Comparison of ENCODE assay signal across 19 cellular contexts in the genomic region with DNA sequence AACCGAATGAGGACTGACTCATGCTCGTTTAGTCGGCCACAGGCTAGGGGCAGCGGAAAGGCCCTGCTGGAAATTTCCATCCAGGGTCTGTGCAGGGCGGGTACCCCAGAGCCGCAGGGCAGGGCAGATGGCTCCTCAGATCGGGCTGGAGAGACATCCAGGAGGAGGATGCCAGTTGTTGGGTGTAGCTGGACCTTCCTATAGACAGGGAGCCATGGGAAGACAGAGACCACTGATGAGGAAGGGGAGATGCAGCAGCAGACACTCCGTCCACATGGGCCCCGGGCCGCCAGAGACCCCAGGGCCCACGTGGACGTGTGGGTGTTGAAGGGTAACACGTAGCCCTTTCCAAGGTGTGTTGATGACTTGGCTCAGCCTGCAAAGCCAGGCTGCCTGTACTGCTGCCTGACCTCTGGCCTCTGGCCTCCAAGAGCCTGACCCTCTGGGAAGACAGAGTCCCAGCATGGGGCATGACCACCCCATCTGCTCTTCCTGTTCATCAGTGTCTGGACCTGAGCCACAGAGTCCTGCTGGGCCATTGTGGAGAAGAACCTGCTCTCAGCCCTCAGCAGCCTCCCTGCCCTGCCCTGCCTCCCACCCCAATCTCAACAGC. TPM values are rescaled to one million over a fixed set of nuclear protein-coding genes. Genes with fewer than 3 reads are reported as not detected.
DNase-seq lines count a peak whose midpoint lies in the region; ATAC-seq and TF ChIP-seq lines count a peak whose summit lies in the region.
"Had no signal": no experiment of that assay in that cellular context is flagged by ENCODE, and none has a peak within 500 bp of the region (broad histone marks: within the 10 kb centered on the region; RNA-seq: fewer than 3 reads in every experiment).

No MANE protein-coding gene starts in this region.

- peaks cover 3% of the 10 kb centered on the region for H3K36me3 Mint-ChIP-seq in activated CD8-positive, alpha-beta T cell treated with anti-CD3 and anti-CD28 coated beads, Interleukin-2, amount 10 ng/mL, durations not matched to agents 7 days and 5 days (ENCODE audit: low read depth)
- H3K36me3 Mint-ChIP-seq in activated CD8-positive, alpha-beta T cell treated with anti-CD3 and anti-CD28 coated beads for 36 hours (ENCODE audit: low read depth): no peaks in the 10 kb centered on the region
- H3K36me3 Mint-ChIP-seq in immature natural killer cell: peaks cover 0 to 3% (median 3%) of the 10 kb centered on the region in 3 donors

- peaks cover 5 to 82% (median 32%) of the 10 kb centered on the region in 7 donors for H3K27me3 ChIP-seq in spleen (replicated peaks in 1 of 7)

- TF ChIP-seq POLR2A in spleen (IDR thresholded peaks at IDR 0.05): no peak

- CTCF ChIA-PET in activated CD8-positive, alpha-beta T cell treated with anti-CD3 and anti-CD28 coated beads, Interleukin-2, amount 10 ng/mL, durations not matched to agents 7 days and 5 days (lab: Charles Lee): no interaction called here
- CTCF ChIA-PET in activated CD8-positive, alpha-beta T cell treated with anti-CD3 and anti-CD28 coated beads for 36 hours (lab: Charles Lee): interaction anchor here (1.2 kb wide), 1 partner anchor 14 kb away, joined by 3 read pairs; no protein-coding TSS in a partner anchor

- peaks cover 33% of the 10 kb centered on the region for H3K4me1 Mint-ChIP-seq in activated CD8-positive, alpha-beta T cell treated with anti-CD3 and anti-CD28 coated beads, Interleukin-2, amount 10 ng/mL, durations not matched to agents 7 days and 5 days (ENCODE audit: low read depth)
- peaks cover 31% of the 10 kb centered on the region for H3K4me1 Mint-ChIP-seq in activated CD8-positive, alpha-beta T cell treated with anti-CD3 and anti-CD28 coated beads for 36 hours (ENCODE audit: low read depth)
- peaks cover 30 to 36% of the 10 kb centered on the region in 2 donors for H3K4me1 Mint-ChIP-seq in immature natural killer cell

- 83 to 95% (median 87%) methylated on average over 7 to 13 of the region's 13 CpGs for WGBS in spleen, 5 donors

- H3K27ac Mint-ChIP-seq in activated CD8-positive, alpha-beta T cell treated with anti-CD3 and anti-CD28 coated beads, Interleukin-2, amount 10 ng/mL, durations not matched to agents 7 days and 5 days: no peak overlapping the region
- H3K27ac Mint-ChIP-seq in activated CD8-positive, alpha-beta T cell treated with anti-CD3 and anti-CD28 coated beads for 36 hours: no peak overlapping the region
- H3K27ac Mint-ChIP-seq in immature natural killer cell: peak overlapping the region in 4 of 6 donors; percentile 36 to 91 (median 86)
- H3K27ac Mint-ChIP-seq: CD14-positive monocyte, GM23338 had no signal

- H3K27me3 Mint-ChIP-seq in activated CD8-positive, alpha-beta T cell treated with anti-CD3 and anti-CD28 coated beads, Interleukin-2, amount 10 ng/mL, durations not matched to agents 7 days and 5 days (ENCODE audit: low read depth): peaks cover 40% of the 10 kb centered on the region
- peaks cover 27% of the 10 kb centered on the region for H3K27me3 Mint-ChIP-seq in activated CD8-positive, alpha-beta T cell treated with anti-CD3 and anti-CD28 coated beads for 36 hours
- peaks cover 11 to 44% (median 29%) of the 10 kb centered on the region in 3 donors for H3K27me3 Mint-ChIP-seq in immature natural killer cell (ENCODE audit: low read depth in 3 of 3)

- H3K4me3 ChIP-seq in spleen: no peak overlapping the region
- H3K4me3 ChIP-seq: GM12878, GM23338 had no signal

- peak; percentile 19 for DNase-seq in activated CD8-positive, alpha-beta T cell treated with anti-CD3 and anti-CD28 coated beads, Interleukin-2, amount 10 ng/mL, durations not matched to agents 7 days and 5 days
- DNase-seq in activated CD8-positive, alpha-beta T cell treated with anti-CD3 and anti-CD28 coated beads for 36 hours: no peak
- DNase-seq in RPMI7951 (ENCODE audit: low read depth) (peak; percentile 49), immature natural killer cell (no peak), spleen (peak; percentile 61), GM13977 (ENCODE audit: low spot score) (no peak), CD1c-positive myeloid dendritic cell (ENCODE audit: extremely low spot score) (no peak)
- DNase-seq: Calu3, KBM-7, NCI-H1092, NCI-H1694 treated with DMSO at 0.1 percent for 48 hours, NCI-H345, NCI-H526 treated with DMSO at 0.1 percent for 48 hours, SIG-M5 had no signal

- POLR2A ChIA-PET in activated CD8-positive, alpha-beta T cell treated with anti-CD3 and anti-CD28 coated beads, Interleukin-2, amount 10 ng/mL, durations not matched to agents 7 days and 5 days (lab: Charles Lee): interaction anchor here (0.8 kb wide), 1 partner anchor 140 kb away, joined by 3 read pairs; no protein-coding TSS in a partner anchor
- POLR2A ChIA-PET in activated CD8-positive, alpha-beta T cell treated with anti-CD3 and anti-CD28 coated beads for 36 hours (lab: Charles Lee): no interaction called here

- no peak for TF ChIP-seq CTCF in activated CD8-positive, alpha-beta T cell treated with anti-CD3 and anti-CD28 coated beads for 36 hours (IDR thresholded peaks at IDR 0.05)
- no peak for TF ChIP-seq CTCF in spleen (IDR thresholded peaks at IDR 0.05 in 8 of 11, conservative IDR thresholded peaks at IDR 0.05 in 3 of 11)
- no peak for TF ChIP-seq CTCF in GM13977 (IDR thresholded peaks at IDR 0.05; ENCODE audit: extremely low read depth, insufficient read depth, missing control alignments)

- no peaks in the 10 kb centered on the region for H3K36me3 ChIP-seq in spleen

- no peak for ATAC-seq in activated CD8-positive, alpha-beta T cell treated with anti-CD3 and anti-CD28 coated beads, Interleukin-2, amount 10 ng/mL, durations not matched to agents 7 days and 5 days
- ATAC-seq in activated CD8-positive, alpha-beta T cell treated with anti-CD3 and anti-CD28 coated beads for 36 hours: no peak
- no peak for ATAC-seq in GM18520 (IDR thresholded peaks at IDR 0.05; ENCODE audit: unreplicated experiment)
- ATAC-seq: GM12878, GM23338, Panc1 had no signal

- H3K9me3 Mint-ChIP-seq in activated CD8-positive, alpha-beta T cell treated with anti-CD3 and anti-CD28 coated beads, Interleukin-2, amount 10 ng/mL, durations not matched to agents 7 days and 5 days (ENCODE audit: insufficient read depth): no peaks in the 10 kb centered on the region
- no peaks in the 10 kb centered on the region for H3K9me3 Mint-ChIP-seq in activated CD8-positive, alpha-beta T cell treated with anti-CD3 and anti-CD28 coated beads for 36 hours
- no peaks in the 10 kb centered on the region for H3K9me3 Mint-ChIP-seq in immature natural killer cell
- H3K9me3 Mint-ChIP-seq: GM23338 had no signal

- intact Hi-C loops in activated CD8-positive, alpha-beta T cell treated with anti-CD3 and anti-CD28 coated beads for 36 hours (cut with micrococcal nuclease): no loop called here
- intact Hi-C loops in spleen (cut with DNase I; ENCODE audit: low total_unique reads): no loop called here

- in situ Hi-C loops in GM13977 (cut with MboI; ENCODE audit: low pct_unique_long_range_greater_than_20kb, low sequenced_read_pairs, unreplicated experiment): no loop called here

- no peak overlapping the region for H3K27ac ChIP-seq in spleen

- H3K9me3 ChIP-seq in spleen: no peaks in the 10 kb centered on the region

- H3K4me3 Mint-ChIP-seq in activated CD8-positive, alpha-beta T cell treated with anti-CD3 and anti-CD28 coated beads, Interleukin-2, amount 10 ng/mL, durations not matched to agents 7 days and 5 days: no peak overlapping the region
- H3K4me3 Mint-ChIP-seq in activated CD8-positive, alpha-beta T cell treated with anti-CD3 and anti-CD28 coated beads for 36 hours: no peak overlapping the region
- H3K4me3 Mint-ChIP-seq in immature natural killer cell: no peak overlapping the region
- H3K4me3 Mint-ChIP-seq: GM23338 had no signal

- peaks cover 10 to 42% (median 29%) of the 10 kb centered on the region in 6 donors for H3K4me1 ChIP-seq in spleen

RNA-seq across cellular contexts. Expression of a gene that starts 4.8 kb away (rescaled TPM):
- total RNA-seq in activated CD8-positive, alpha-beta T cell treated with anti-CD3 and anti-CD28 coated beads, Interleukin-2, amount 10 ng/mL, durations not matched to agents 7 days and 5 days: under 1 TPM in 1 of 2 experiments, not detected in 1; 0.23 TPM
- total RNA-seq in activated CD8-positive, alpha-beta T cell treated with anti-CD3 and anti-CD28 coated beads for 36 hours: 1 to 10 TPM; 2.2 to 2.3 TPM
- total RNA-seq in RPMI7951 (2014; rRNA removed; shearing (Covaris generic)): 2.0 and 2.4 TPM in 2 replicates
- polyA plus RNA-seq in immature natural killer cell (not detected), spleen (under 1 TPM; 0.13 to 0.65 (median 0.19) TPM)
- total RNA-seq in spleen: under 1 TPM in 1 of 7 donors, not detected in 6; 0.17 TPM
- total RNA-seq: GM12878 had no signal
- polyA plus RNA-seq: CD14-positive monocyte had no signal

Comparison
In these comparisons a context has a peak if more than half of its experiments do, and no peak if none do; other contexts are left out.
1. DNase-seq: peak in activated CD8-positive, alpha-beta T cell treated with anti-CD3 and anti-CD28 coated beads, Interleukin-2, amount 10 ng/mL, durations not matched to agents 7 days and 5 days (single experiment), RPMI7951 (single experiment) and spleen (single experiment); none in activated CD8-positive, alpha-beta T cell treated with anti-CD3 and anti-CD28 coated beads for 36 hours (single experiment), immature natural killer cell (0 of 3), GM13977 (single experiment) and CD1c-positive myeloid dendritic cell (single experiment).
2. H3K27ac Mint-ChIP-seq: peak in immature natural killer cell (4 of 6); none in activated CD8-positive, alpha-beta T cell treated with anti-CD3 and anti-CD28 coated beads, Interleukin-2, amount 10 ng/mL, durations not matched to agents 7 days and 5 days (single experiment) and activated CD8-positive, alpha-beta T cell treated with anti-CD3 and anti-CD28 coated beads for 36 hours (single experiment).